8 cellular contexts compared by ENCODE assay signal in the genomic region with DNA sequence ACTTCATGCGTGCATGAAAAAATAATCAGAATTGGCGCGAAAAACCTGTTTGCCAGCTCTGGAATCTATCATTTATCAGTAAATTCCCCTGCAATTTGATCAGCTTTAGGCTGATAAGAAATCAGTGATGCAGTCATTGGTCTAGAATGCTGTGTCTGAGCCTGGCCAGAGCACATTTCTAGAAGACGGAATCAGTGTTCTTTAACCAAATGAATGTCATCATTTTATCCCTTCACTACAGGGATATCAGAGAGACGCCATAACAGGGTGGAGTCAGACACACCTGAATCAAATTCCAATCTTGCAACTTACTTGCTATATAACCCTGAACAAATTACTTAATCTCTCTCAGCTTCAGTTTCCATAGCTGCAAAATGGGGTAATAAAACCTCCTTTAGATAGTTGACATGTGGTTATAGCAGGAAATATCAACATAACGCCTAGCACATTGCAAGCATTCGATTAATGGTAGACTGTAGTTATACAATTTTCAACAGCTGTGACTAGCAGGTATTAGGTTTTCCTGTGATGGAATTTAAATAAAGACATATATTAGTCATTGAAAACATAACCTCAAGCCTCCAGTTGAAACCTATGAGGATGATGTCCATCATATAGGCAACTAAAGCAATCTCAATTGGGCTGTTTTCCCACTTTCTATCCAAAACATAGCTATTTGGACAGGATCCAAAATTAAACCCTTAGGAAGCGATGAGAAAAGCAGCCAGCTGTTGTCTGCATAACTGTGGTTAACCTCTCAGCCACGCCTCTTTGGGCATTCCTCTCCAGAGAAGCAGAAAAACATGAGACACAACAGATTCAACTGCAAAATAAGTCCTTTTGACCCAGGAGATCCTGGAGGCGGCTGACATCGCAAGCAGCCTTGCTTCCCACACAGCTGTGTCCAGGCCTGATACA.
DNase-seq lines count a peak whose midpoint lies in the region; ATAC-seq and TF ChIP-seq lines count a peak whose summit lies in the region.

No MANE protein-coding gene starts in this region.

- H3K4me3 Mint-ChIP-seq in effector memory CD8-positive, alpha-beta T cell: peak overlapping the region; percentile 78 to 90

- TF ChIP-seq CTCF in HEK293 (tag by site-specific recombination; IDR thresholded peaks at IDR 0.05): no peak

- H3K4me3 ChIP-seq in ACC112 (ENCODE audit: low read depth, low read length) (peak overlapping the region; percentile 53), HEK293 (ENCODE audit: low read depth, low read length) (no peak overlapping the region)

- H3K9me3 Mint-ChIP-seq in effector memory CD8-positive, alpha-beta T cell: no peaks in the 10 kb centered on the region

- no peaks in the 10 kb centered on the region for H3K79me2 ChIP-seq in ACC112 (ENCODE audit: control insufficient read depth, insufficient read depth, low read length, unreplicated experiment)

- H3K4me1 ChIP-seq in ACC112 (ENCODE audit: control insufficient read depth, insufficient read depth, low read length, unreplicated experiment): peaks cover 19% of the 10 kb centered on the region
- peaks cover 10% of the 10 kb centered on the region; the same call in 1 of the 2 replicates for H3K4me1 ChIP-seq in HEK293 (ENCODE audit: control insufficient read depth, insufficient read depth, low read length)

- H3K36me3 Mint-ChIP-seq in effector memory CD8-positive, alpha-beta T cell (ENCODE audit: insufficient read depth): peaks cover 3% of the 10 kb centered on the region

- H3K36me3 ChIP-seq in ACC112 (ENCODE audit: insufficient read depth, low read length) (no peaks in the 10 kb centered on the region), HEK293 (ENCODE audit: control insufficient read depth in 2 of 2, insufficient read depth in 1 of 2, low read length in 2 of 2) (no peaks in the 10 kb centered on the region)

- H2AFZ ChIP-seq in ACC112 (ENCODE audit: low read length, unreplicated experiment): peak overlapping the region; percentile 19

- H3K27me3 ChIP-seq in ACC112 (ENCODE audit: insufficient read depth, low read length): peaks cover 3% of the 10 kb centered on the region; the same call in 1 of the 2 replicates

- peak overlapping the region; percentile 84 to 98 for H3K27ac Mint-ChIP-seq in effector memory CD8-positive, alpha-beta T cell

- CTCF ChIA-PET in HEK293 (lab: Yijun Ruan, JAX): interaction anchor here (0.6 to 1.6 kb wide), 5 partner anchors 19 to 211 kb away, joined by 3 to 6 read pairs (median 3); no protein-coding TSS in a partner anchor

- POLR2A ChIA-PET in HEK293 (lab: Yijun Ruan, JAX): interaction anchor here (0.9 to 2.4 kb wide), 3 partner anchors 10 to 52 kb away, joined by 4 to 13 read pairs (median 4); a partner anchor contains a TSS

- no peaks in the 10 kb centered on the region for H3K27me3 Mint-ChIP-seq in effector memory CD8-positive, alpha-beta T cell

- H3K4me1 Mint-ChIP-seq in effector memory CD8-positive, alpha-beta T cell (ENCODE audit: low read depth in 2 of 2): peaks cover 23 to 30% of the 10 kb centered on the region in 2 donors

- no peaks in the 10 kb centered on the region for H3K9me3 ChIP-seq in HEK293 (ENCODE audit: control insufficient read depth, insufficient read depth, low read depth, low read length)

- H3K27ac ChIP-seq in ACC112 (ENCODE audit: low read depth, low read length) (no peak overlapping the region), HEK293 (ENCODE audit: extremely low read depth, low read depth, low read length) (no peak overlapping the region)

- ATAC-seq in effector memory CD8-positive, alpha-beta T cell (replicated peaks): peak; percentile 92
- no peak for ATAC-seq in GM18511 (IDR thresholded peaks at IDR 0.05; ENCODE audit: unreplicated experiment)
- no peak for ATAC-seq in HG03521 (IDR thresholded peaks at IDR 0.05; ENCODE audit: unreplicated experiment)

- DNase-seq in T-helper 9 cell (peak; percentile 4), smooth muscle cell of the brain vasculature (ENCODE audit: low read depth, low spot score) (peak; percentile 82)
- peak; percentile 37 to 47 (median 41) for DNase-seq in effector memory CD8-positive, alpha-beta T cell
- no peak for DNase-seq in effector CD8-positive, alpha-beta T cell (lab: John Stamatoyannopoulos, UW)

TF ChIP-seq in HEK293, 187 proteins besides CTCF, POLR2A, EP300 and RAD21:
- peak; percentile 59; the same call in 1 of the 2 replicates for TF ChIP-seq ZNF366 (tag by site-specific recombination; conservative IDR thresholded peaks at IDR 0.05)
- no peak for TF ChIP-seq ZNF174 (tag by site-specific recombination; IDR thresholded peaks at IDR 0.05)
- 0 out of 2 replicates have a peak, but pooled peaks have one; percentile 23 for TF ChIP-seq KLF9 (tag by site-specific recombination; IDR thresholded peaks at IDR 0.05; ENCODE audit: low read depth)
- TF ChIP-seq ZNF670 (tag by site-specific recombination; IDR thresholded peaks at IDR 0.05; ENCODE audit: low read depth): no peak
- TF ChIP-seq, protein P1, sequence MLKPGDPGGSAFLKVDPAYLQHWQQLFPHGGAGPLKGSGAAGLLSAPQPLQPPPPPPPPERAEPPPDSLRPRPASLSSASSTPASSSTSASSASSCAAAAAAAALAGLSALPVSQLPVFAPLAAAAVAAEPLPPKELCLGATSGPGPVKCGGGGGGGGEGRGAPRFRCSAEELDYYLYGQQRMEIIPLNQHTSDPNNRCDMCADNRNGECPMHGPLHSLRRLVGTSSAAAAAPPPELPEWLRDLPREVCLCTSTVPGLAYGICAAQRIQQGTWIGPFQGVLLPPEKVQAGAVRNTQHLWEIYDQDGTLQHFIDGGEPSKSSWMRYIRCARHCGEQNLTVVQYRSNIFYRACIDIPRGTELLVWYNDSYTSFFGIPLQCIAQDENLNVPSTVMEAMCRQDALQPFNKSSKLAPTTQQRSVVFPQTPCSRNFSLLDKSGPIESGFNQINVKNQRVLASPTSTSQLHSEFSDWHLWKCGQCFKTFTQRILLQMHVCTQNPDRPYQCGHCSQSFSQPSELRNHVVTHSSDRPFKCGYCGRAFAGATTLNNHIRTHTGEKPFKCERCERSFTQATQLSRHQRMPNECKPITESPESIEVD (tag by site-specific recombination; IDR thresholded peaks at IDR 0.05): 0 out of 2 replicates have a peak, but pooled peaks have one; percentile 12
- TF ChIP-seq MEIS1 (CRISPR knock-in tag; IDR thresholded peaks at IDR 0.05; ENCODE audit: borderline replicate concordance): no peak
- peak; percentile 57 for TF ChIP-seq KLF10 (tag by site-specific recombination; IDR thresholded peaks at IDR 0.05)
